8 cellular contexts compared by ENCODE assay signal in genomic region chr15:75921732-75922703, GRCh38. TPM values are rescaled to one million over a fixed set of nuclear protein-coding genes. Genes with fewer than 3 reads are reported as not detected.
DNase-seq lines count a peak whose midpoint lies in the region; ATAC-seq and TF ChIP-seq lines count a peak whose summit lies in the region.

No MANE protein-coding gene starts in this region.

- H3K36me3 ChIP-seq in BE2C = peaks cover 3% of the 10 kb centered on the region
- H3K36me3 ChIP-seq in SK-N-SH (replicated peaks in 1 of 2; ENCODE audit: control insufficient read depth in 1 of 2, insufficient read depth in 2 of 2, low read length in 1 of 2) = peaks cover 30 to 54% of the 10 kb centered on the region in 2 experiments
- H3K36me3 ChIP-seq in spleen = peaks cover 0 to 74% (median 20%) of the 10 kb centered on the region in 6 donors

- 88% methylated on average over 9 of the region's 9 CpGs for WGBS in SK-N-SH (ENCODE audit: low lambda C conversion rate)
- WGBS in spleen, 5 donors = 74 to 80% (median 75%) methylated on average over 9 of the region's 9 CpGs

- intact Hi-C loops in spleen (cut with DNase I; ENCODE audit: low total_unique reads) = no loop called here

- H3K4me3 ChIP-seq in BE2C (ENCODE audit: low read depth, low read length) (no peak overlapping the region), SK-N-SH (ENCODE audit: low read depth in 2 of 2, low read length in 1 of 2) (no peak overlapping the region), spleen (no peak overlapping the region)

- POLR2A ChIA-PET in SK-N-SH (lab: Yijun Ruan, JAX) = interaction anchor here (0.7 kb wide), 1 partner anchor 233 kb away, joined by 4 read pairs; no protein-coding TSS in a partner anchor

- H3K9me3 ChIP-seq in BE2C (no peaks in the 10 kb centered on the region), SK-N-SH (no peaks in the 10 kb centered on the region), spleen (no peaks in the 10 kb centered on the region)

- no peak overlapping the region for H3K4me2 ChIP-seq in SK-N-SH

- no peaks in the 10 kb centered on the region for H3K27me3 ChIP-seq in BE2C
- H3K27me3 ChIP-seq in SK-N-SH (ENCODE audit: insufficient read depth) = no peaks in the 10 kb centered on the region
- H3K27me3 ChIP-seq in spleen (replicated peaks in 1 of 7) = no peaks in the 10 kb centered on the region

- TF ChIP-seq EP300 in SK-N-SH (IDR thresholded peaks at IDR 0.05; ENCODE audit: borderline replicate concordance in 1 of 2, low read depth in 1 of 2, low read length in 1 of 2) = no peak

- peaks cover 8% of the 10 kb centered on the region for H3F3A ChIP-seq in SK-N-SH (replicated peaks; ENCODE audit: insufficient read depth)

- DNase-seq in BE2C (peak; percentile 65), H4 (ENCODE audit: low spot score) (peak; percentile 68), SK-N-SH (no peak), glomerular visceral epithelial cell (ENCODE audit: extremely low spot score) (peak; percentile 74), spleen (no peak), amniotic stem cell (lab: John Stamatoyannopoulos, UW) (no peak)

- TF ChIP-seq CTCF in BE2C (IDR thresholded peaks at IDR 0.05; ENCODE audit: low read depth, low read length) (peak; percentile 68), SK-N-SH (IDR thresholded peaks at IDR 0.05) (peak; percentile 73), spleen (IDR thresholded peaks at IDR 0.05 in 8 of 11, conservative IDR thresholded peaks at IDR 0.05 in 3 of 11) (peak in 8 of 11 experiments; percentile 15 to 42 (median 32))

- TF ChIP-seq POLR2A in spleen (IDR thresholded peaks at IDR 0.05) = no peak

- H3K9me2 ChIP-seq in SK-N-SH = no peaks in the 10 kb centered on the region

- peak; percentile 56 for TF ChIP-seq RAD21 in SK-N-SH (IDR thresholded peaks at IDR 0.05; ENCODE audit: low read length)

- H3K79me2 ChIP-seq in SK-N-SH (ENCODE audit: insufficient read depth) = peaks cover 76% of the 10 kb centered on the region

- no peak overlapping the region for H2AFZ ChIP-seq in SK-N-SH (ENCODE audit: low read depth)

- CTCF ChIA-PET in SK-N-SH (lab: Yijun Ruan, JAX) = interaction anchor here (0.9 to 4.4 kb wide), 12 partner anchors 7 to 226 kb away, joined by 3 to 22 read pairs (median 5); no protein-coding TSS in a partner anchor

- H4K20me1 ChIP-seq in SK-N-SH (ENCODE audit: insufficient read depth) = peaks cover 51% of the 10 kb centered on the region

- no peak overlapping the region for H3K9ac ChIP-seq in SK-N-SH

- no peak for ATAC-seq in HG02981 (IDR thresholded peaks at IDR 0.05; ENCODE audit: unreplicated experiment)
- no peak for ATAC-seq in GM19023 (IDR thresholded peaks at IDR 0.05; ENCODE audit: unreplicated experiment)

- H3K27ac ChIP-seq in SK-N-SH (ENCODE audit: low read depth in 2 of 2, low read length in 1 of 2) (no peak overlapping the region), spleen (peak overlapping the region in 2 of 8 donors; percentile 20 to 37)

- H3K4me1 ChIP-seq in BE2C (no peaks in the 10 kb centered on the region), SK-N-SH (ENCODE audit: control insufficient read depth in 1 of 2, insufficient read depth in 2 of 2, low read depth in 1 of 2, low read length in 1 of 2) (peaks cover 9 to 11% of the 10 kb centered on the region in 2 experiments; a peak in 2 of 4 replicates), spleen (peaks cover 0 to 43% (median 11%) of the 10 kb centered on the region in 6 donors)

TF ChIP-seq in SK-N-SH, 30 proteins besides CTCF, POLR2A, EP300 and RAD21:
- TF ChIP-seq MEF2A (IDR thresholded peaks at IDR 0.05; ENCODE audit: borderline replicate concordance, low read depth) (no peak), NRF1 (IDR thresholded peaks at IDR 0.05; ENCODE audit: low read depth, low read length) (no peak), USF1 (IDR thresholded peaks at IDR 0.05; ENCODE audit: borderline replicate concordance, low read depth) (no peak), FOXM1 (IDR thresholded peaks at IDR 0.05; ENCODE audit: low read depth) (no peak), ZBTB33 (IDR thresholded peaks at IDR 0.05; ENCODE audit: borderline replicate concordance, low read depth) (no peak), RCOR1 (IDR thresholded peaks at IDR 0.05; ENCODE audit: low read length) (no peak), FOSL2 (IDR thresholded peaks at IDR 0.05; ENCODE audit: borderline replicate concordance, low read depth) (peak; percentile 15; the same call in 1 of the 2 replicates), USF2 (IDR thresholded peaks at IDR 0.05; ENCODE audit: borderline replicate concordance, low read depth, low read length) (no peak), NFIC (IDR thresholded peaks at IDR 0.05; ENCODE audit: borderline replicate concordance) (peak; percentile 20; the same call in 1 of the 2 replicates), ELF1 (IDR thresholded peaks at IDR 0.05) (no peak), MXI1 (IDR thresholded peaks at IDR 0.05; ENCODE audit: low read depth, low read length) (no peak), RXRA (IDR thresholded peaks at IDR 0.05; ENCODE audit: borderline replicate concordance, low read depth) (no peak), PBX3 (IDR thresholded peaks at IDR 0.05) (no peak), SMC3 (IDR thresholded peaks at IDR 0.05; ENCODE audit: low read depth, low read length) (0 out of 2 replicates have a peak, but pooled peaks have one; percentile 21), GABPA (IDR thresholded peaks at IDR 0.05; ENCODE audit: low read depth) (no peak), SIN3A (IDR thresholded peaks at IDR 0.05; ENCODE audit: borderline replicate concordance, low read depth, low read length) (peak; percentile 64; the same call in 1 of the 2 replicates), TEAD4 (IDR thresholded peaks at IDR 0.05; ENCODE audit: borderline replicate concordance, insufficient read depth) (no peak), POLR2AphosphoS5 (IDR thresholded peaks at IDR 0.05; ENCODE audit: low read depth, low read length) (no peak), CHD2 (IDR thresholded peaks at IDR 0.05; ENCODE audit: low read length, partially characterized antibody) (no peak), MAX (IDR thresholded peaks at IDR 0.05; ENCODE audit: low read depth) (no peak), JUND (IDR thresholded peaks at IDR 0.05) (no peak), TCF12 (IDR thresholded peaks at IDR 0.05) (peak; percentile 10; the same call in 1 of the 2 replicates)

RNA-seq across cellular contexts. Expression of gene FBXO22, which starts 18.3 kb away (rescaled TPM):
- 66.1 TPM for polyA plus RNA-seq in BE2C (2012; ENCODE audit: insufficient read depth, insufficient read length, low read depth)
- 46.4 and 60.0 TPM in 2 replicates for total RNA-seq in H4 (2014; rRNA removed; shearing (Covaris generic))
- polyA plus RNA-seq in SK-N-SH (2012; rRNA removed) (34.4 and 34.8 TPM in 2 replicates), spleen (10 to 100 TPM in 1 of 3 donors, 1 to 10 TPM in 2; 4.9 to 10.2 (median 7.4) TPM)
- 29.4 and 34.8 TPM in 2 replicates for polyA plus RNA-seq in SK-N-SH (2012; cell fraction: cytosol; rRNA removed)
- polyA plus RNA-seq in SK-N-SH (2012; cell fraction: nucleus; rRNA removed) = 42.9 and 49.1 TPM in 2 replicates
- 10 to 100 TPM; 14.6 to 24.9 (median 22.0) TPM for total RNA-seq in spleen

Comparison
In these comparisons a context has a peak if more than half of its experiments do, and no peak if none do; other contexts are left out.
1. DNase-seq: peak in BE2C (single experiment), H4 (single experiment) and glomerular visceral epithelial cell (single experiment); none in SK-N-SH (single experiment), spleen (single experiment) and amniotic stem cell (single experiment).
2. Peak in every context shown above with its lines, with median percentiles within 50 percentile points of each other: CTCF ChIP-seq.